ENCODE assay signal across 8 cellular contexts in genomic region chr11:910044-910588, GRCh38. TPM values are rescaled to one million over a fixed set of nuclear protein-coding genes. Genes with fewer than 3 reads are reported as not detected.
DNase-seq lines count a peak whose midpoint lies in the region; ATAC-seq and TF ChIP-seq lines count a peak whose summit lies in the region.

No MANE protein-coding gene starts in this region.

- H3K4me3 ChIP-seq in KMS-11 (IDR thresholded peaks at IDR 0.05; ENCODE audit: insufficient read depth, low read depth, low read length) (no peak overlapping the region), ascending aorta (peak overlapping the region; percentile 86 to 98), liver (ENCODE audit: low read depth in 1 of 3, low read length in 3 of 3) (peak overlapping the region; percentile 33 to 69 (median 56)), thyroid gland (replicated peaks in 1 of 3) (peak overlapping the region; percentile 80 to 95 (median 89))

- peak overlapping the region; percentile 95 for H3K4me3 Mint-ChIP-seq in T-helper 2 cell treated with Interferon-gamma antibody and Interleukin-4, amounts not matched to agents 5 μg/mL and 100 μg/mL, for 36 hours

- peak overlapping the region; percentile 66 for H3K4me2 ChIP-seq in KMS-11

- intact Hi-C loops in ascending aorta (cut with DNase I), result loop anchor here (5.0 kb wide), 1 partner anchor 63 kb away; no protein-coding TSS in a partner anchor
- intact Hi-C loops in thyroid gland (cut with DNase I), result loop anchor here (10.0 kb wide), 1 partner anchor 85 kb away; the partner anchor contains the start of gene CRACR2B

- peaks cover 12% of the 10 kb centered on the region for H3K4me1 Mint-ChIP-seq in T-helper 2 cell treated with Interferon-gamma antibody and Interleukin-4, amounts not matched to agents 5 μg/mL and 100 μg/mL, for 36 hours (ENCODE audit: low read depth)

- no peak for DNase-seq in T-helper 2 cell treated with Interferon-gamma antibody and Interleukin-4, amounts not matched to agents 5 μg/mL and 100 μg/mL, for 36 hours (ENCODE audit: low spot score)
- DNase-seq in T-helper 2 cell (no peak), ascending aorta (ENCODE audit: low spot score in 2 of 2) (no peak), thyroid gland (peak in 1 of 2 donors; percentile 22), NK-92 (lab: John Stamatoyannopoulos, UW; ENCODE audit: unreplicated experiment) (no peak)

- TF ChIP-seq RAD21 in liver (IDR thresholded peaks at IDR 0.05), result no peak

- TF ChIP-seq CTCF in KMS-11 (conservative IDR thresholded peaks at IDR 0.05; ENCODE audit: low read depth, low read length) (no peak), ascending aorta (IDR thresholded peaks at IDR 0.05) (no peak), liver (IDR thresholded peaks at IDR 0.05; ENCODE audit: low read depth, low read length, missing input control) (no peak), thyroid gland (IDR thresholded peaks at IDR 0.05) (no peak)

- peaks cover 32% of the 10 kb centered on the region for H3K4me1 ChIP-seq in KMS-11 (ENCODE audit: low read depth, poor library complexity, severe bottlenecking)
- peaks cover 0 to 16% of the 10 kb centered on the region in 2 donors for H3K4me1 ChIP-seq in ascending aorta
- peaks cover 1 to 46% (median 35%) of the 10 kb centered on the region in 4 donors for H3K4me1 ChIP-seq in liver (ENCODE audit: control insufficient read depth in 4 of 4, insufficient read depth in 4 of 4, low read length in 3 of 4)
- peaks cover 13 to 16% of the 10 kb centered on the region in 2 donors for H3K4me1 ChIP-seq in thyroid gland

- no peak overlapping the region for H3K27ac ChIP-seq in KMS-11
- peak overlapping the region; percentile 57 to 92 for H3K27ac ChIP-seq in ascending aorta
- peak overlapping the region; percentile 40 to 63 for H3K27ac ChIP-seq in liver (ENCODE audit: low read depth in 1 of 2, low read length in 2 of 2)
- H3K27ac ChIP-seq in thyroid gland, result no peak overlapping the region

- TF ChIP-seq POLR2A in thyroid gland (IDR thresholded peaks at IDR 0.05), result no peak

- H3K27ac Mint-ChIP-seq in T-helper 2 cell treated with Interferon-gamma antibody and Interleukin-4, amounts not matched to agents 5 μg/mL and 100 μg/mL, for 36 hours, result peak overlapping the region; percentile 86

- H4K20me1 ChIP-seq in KMS-11 (ENCODE audit: insufficient read depth), result no peaks in the 10 kb centered on the region

- 4% methylated on average over 38 of the region's 38 CpGs for WGBS in liver
- 2 to 4% methylated on average over 34 to 38 of the region's 38 CpGs for WGBS in thyroid gland, 2 donors

- ATAC-seq in HG03565 (IDR thresholded peaks at IDR 0.05; ENCODE audit: unreplicated experiment), result no peak

- H3K79me2 ChIP-seq in KMS-11 (ENCODE audit: insufficient read depth, low read depth), result peaks cover 20% of the 10 kb centered on the region

- H3K9ac ChIP-seq in KMS-11 (peak overlapping the region; percentile 58; the same call in 1 of the 2 replicates), liver (ENCODE audit: low read depth in 1 of 2, low read length in 2 of 2) (peak overlapping the region in 1 of 2 donors; percentile 45)

- H3K36me3 Mint-ChIP-seq in T-helper 2 cell treated with Interferon-gamma antibody and Interleukin-4, amounts not matched to agents 5 μg/mL and 100 μg/mL, for 36 hours (ENCODE audit: low read depth), result peaks cover 5% of the 10 kb centered on the region

- H3K36me3 ChIP-seq in KMS-11 (ENCODE audit: insufficient read depth), result no peaks in the 10 kb centered on the region
- H3K36me3 ChIP-seq in ascending aorta, result peaks cover 0 to 2% of the 10 kb centered on the region in 2 donors
- peaks cover 0 to 2% (median under 1%) of the 10 kb centered on the region in 4 donors for H3K36me3 ChIP-seq in liver (ENCODE audit: control insufficient read depth in 4 of 4, insufficient read depth in 3 of 4, low read depth in 1 of 4, low read length in 3 of 4)
- no peaks in the 10 kb centered on the region for H3K36me3 ChIP-seq in thyroid gland

- no peaks in the 10 kb centered on the region for H3K27me3 Mint-ChIP-seq in T-helper 2 cell treated with Interferon-gamma antibody and Interleukin-4, amounts not matched to agents 5 μg/mL and 100 μg/mL, for 36 hours (ENCODE audit: low read depth)

- H3K9me3 Mint-ChIP-seq in T-helper 2 cell treated with Interferon-gamma antibody and Interleukin-4, amounts not matched to agents 5 μg/mL and 100 μg/mL, for 36 hours, result no peaks in the 10 kb centered on the region

- H3K9me3 ChIP-seq in ascending aorta (no peaks in the 10 kb centered on the region), liver (ENCODE audit: control insufficient read depth in 4 of 4, low read length in 3 of 4) (no peaks in the 10 kb centered on the region), thyroid gland (no peaks in the 10 kb centered on the region)

- H2AFZ ChIP-seq in KMS-11 (ENCODE audit: low read depth), result peak overlapping the region; percentile 82

- H3K27me3 ChIP-seq in KMS-11 (ENCODE audit: insufficient read depth, low read depth) (no peaks in the 10 kb centered on the region), ascending aorta (no peaks in the 10 kb centered on the region), liver (ENCODE audit: control insufficient read depth in 4 of 4, insufficient read depth in 4 of 4, low read length in 3 of 4) (no peaks in the 10 kb centered on the region), thyroid gland (no peaks in the 10 kb centered on the region)

TF ChIP-seq in liver, 16 proteins besides CTCF, POLR2A, EP300 and RAD21:
- no peak for TF ChIP-seq NR2F2 (IDR thresholded peaks at IDR 0.05)
- TF ChIP-seq ATF3 (IDR thresholded peaks at IDR 0.05), result no peak
- no peak for TF ChIP-seq JUND (IDR thresholded peaks at IDR 0.05)
- no peak for TF ChIP-seq RXRA (IDR thresholded peaks at IDR 0.05)
- TF ChIP-seq HNF4G (IDR thresholded peaks at IDR 0.05), result no peak
- no peak for TF ChIP-seq HNF4A (conservative IDR thresholded peaks at IDR 0.05)
- no peak for TF ChIP-seq YY1 (IDR thresholded peaks at IDR 0.05)
- TF ChIP-seq FOXA2 (IDR thresholded peaks at IDR 0.05), result no peak
- no peak for TF ChIP-seq FOXA1 (IDR thresholded peaks at IDR 0.05)
- TF ChIP-seq ZBTB33 (IDR thresholded peaks at IDR 0.05), result no peak
- TF ChIP-seq EGR1 (IDR thresholded peaks at IDR 0.05; ENCODE audit: low read depth in 2 of 2), result no peak
- TF ChIP-seq REST (IDR thresholded peaks at IDR 0.05), result no peak
- TF ChIP-seq MAX (IDR thresholded peaks at IDR 0.05), result no peak
- no peak for TF ChIP-seq TAF1 (conservative IDR thresholded peaks at IDR 0.05)
- TF ChIP-seq SP1 (IDR thresholded peaks at IDR 0.05), result no peak
- TF ChIP-seq GABPA (IDR thresholded peaks at IDR 0.05 in 1 of 2, conservative IDR thresholded peaks at IDR 0.05 in 1 of 2), result no peak

RNA-seq across cellular contexts. Expression of gene CHID1, which starts 0.5 kb away (rescaled TPM):
- total RNA-seq in ascending aorta (69.4 TPM), liver (10 to 100 TPM; 39.5 to 67.1 TPM), thyroid gland (100 to 1,000 TPM in 2 of 4 donors, 10 to 100 TPM in 2; 75.0 to 144 (median 93.8) TPM)
- polyA plus RNA-seq in liver, result 10 to 100 TPM; 51.1 to 68.8 TPM

RNA-seq across cellular contexts. Expression of gene AP2A2, which starts 15.6 kb away (rescaled TPM):
- total RNA-seq in ascending aorta, result 118 TPM
- 10 to 100 TPM; 20.5 to 39.7 TPM for total RNA-seq in liver
- 10 to 100 TPM; 22.0 to 25.5 TPM for polyA plus RNA-seq in liver
- 10 to 100 TPM; 37.2 to 67.3 (median 54.1) TPM for total RNA-seq in thyroid gland

Comparison
In these comparisons a context has a peak if more than half of its experiments do, and no peak if none do; other contexts are left out.
1. H3K27ac ChIP-seq: peak in ascending aorta (2 of 2) and liver (2 of 2); none in KMS-11 (single experiment) and thyroid gland (0 of 3).